Comparison of ENCODE assay signal across 18 cellular contexts in the genomic region with DNA sequence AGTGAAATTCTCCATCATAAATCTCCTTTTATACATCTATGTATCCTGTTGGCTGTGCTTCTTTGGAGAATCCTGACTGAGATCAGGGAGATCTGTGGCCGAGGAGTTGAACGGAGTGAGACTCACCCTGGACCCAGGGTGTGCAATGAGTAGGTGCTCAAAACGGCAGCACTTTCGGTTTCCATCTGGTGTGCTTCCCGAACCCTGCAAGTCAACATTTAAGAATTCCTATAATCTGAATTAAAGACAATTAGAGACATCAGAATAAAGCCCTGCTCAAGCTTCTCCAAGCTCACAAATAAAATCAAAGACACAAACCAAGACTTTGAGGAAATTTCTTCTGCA. TPM values are rescaled to one million over a fixed set of nuclear protein-coding genes. Genes with fewer than 3 reads are reported as not detected.
DNase-seq lines count a peak whose midpoint lies in the region; ATAC-seq, FAIRE-seq and TF ChIP-seq lines count a peak whose summit lies in the region.
"Had no signal": no experiment of that assay in that cellular context is flagged by ENCODE, and none has a peak within 500 bp of the region (broad histone marks: within the 10 kb centered on the region; RNA-seq: fewer than 3 reads in every experiment).

No MANE protein-coding gene starts in this region.

- POLR2A ChIA-PET in Panc1 (lab: Charles Lee): interaction anchor here (1.2 kb wide), 1 partner anchor 11 kb away, joined by 3 read pairs; no protein-coding TSS in a partner anchor

- no TSS peak for BruUV-seq in Panc1 (replicated peaks; lab: Mats Ljungman, UMichigan)

- H3K4me1 ChIP-seq in Panc1 (ENCODE audit: control insufficient read depth, insufficient read depth, low read length) (peaks cover 71% of the 10 kb centered on the region), psoas muscle (peaks cover 10% of the 10 kb centered on the region)

- intact Hi-C loops in Panc1 (cut with micrococcal nuclease; ENCODE audit: unreplicated experiment): no loop called here
- intact Hi-C loops in psoas muscle (cut with DNase I): loop anchor here in 1 of 2 donors (5.0 kb wide), 1 partner anchor 52 kb away; no protein-coding TSS in a partner anchor

- TF ChIP-seq CTCF in Panc1 (IDR thresholded peaks at IDR 0.05) (no peak), fibroblast of the aortic adventitia (IDR thresholded peaks at IDR 0.05; ENCODE audit: insufficient read depth, low read length) (no peak), psoas muscle (IDR thresholded peaks at IDR 0.05) (no peak)

- peak; percentile 24; the same call in 1 of the 2 replicates for ATAC-seq in Panc1
- no peak for ATAC-seq in psoas muscle
- ATAC-seq in HG02885 (IDR thresholded peaks at IDR 0.05; ENCODE audit: poor library complexity, unreplicated experiment): no peak
- ATAC-seq: effector memory CD8-positive, alpha-beta T cell had no signal

- no peaks in the 10 kb centered on the region for H3K9me3 ChIP-seq in Panc1 (ENCODE audit: control insufficient read depth, insufficient read depth, low read depth, low read length)
- no peaks in the 10 kb centered on the region for H3K9me3 ChIP-seq in psoas muscle
- H3K9me3 ChIP-seq: ascending aorta had no signal

- no peaks in the 10 kb centered on the region for H3K36me3 ChIP-seq in Panc1 (ENCODE audit: control insufficient read depth, insufficient read depth, low read length)
- H3K36me3 ChIP-seq in psoas muscle (ENCODE audit: insufficient read depth in 1 of 2, low read depth in 1 of 2): no peaks in the 10 kb centered on the region
- H3K36me3 ChIP-seq: ascending aorta had no signal

- WGBS in psoas muscle, 3 donors: 74 to 81% (median 79%) methylated on average over 5 of the region's 5 CpGs

- no peak for FAIRE-seq in H54 (lab: Jason Lieb, UNC)
- FAIRE-seq: keratinocyte had no signal

- H3K27ac ChIP-seq in Panc1 (ENCODE audit: low read length): peak overlapping the region; percentile 83
- H3K27ac ChIP-seq in psoas muscle: peak overlapping the region; percentile 27
- H3K27ac ChIP-seq: ascending aorta had no signal

- CTCF ChIA-PET in Panc1 (lab: Charles Lee): interaction anchor here (0.7 kb wide), 1 partner anchor 88 kb away, joined by 7 read pairs; no protein-coding TSS in a partner anchor

- TF ChIP-seq POLR2A in H54 (IDR thresholded peaks at IDR 0.05; ENCODE audit: low read depth, low read length): no peak

- peak overlapping the region; percentile 12 to 41 for H3K4me3 ChIP-seq in Panc1 (ENCODE audit: low read depth in 2 of 2, low read length in 2 of 2)
- peak overlapping the region; percentile 15 for H3K4me3 ChIP-seq in fibroblast of the aortic adventitia (ENCODE audit: low read depth, low read length)
- H3K4me3 ChIP-seq in psoas muscle: no peak overlapping the region
- H3K4me3 ChIP-seq: ascending aorta had no signal

- H3K27me3 ChIP-seq in Panc1 (ENCODE audit: control insufficient read depth, insufficient read depth, low read length): no peaks in the 10 kb centered on the region
- no peaks in the 10 kb centered on the region for H3K27me3 ChIP-seq in psoas muscle (ENCODE audit: insufficient read depth in 3 of 3, low read length in 2 of 3)
- H3K27me3 ChIP-seq: ascending aorta had no signal

- in situ Hi-C loops in Panc1 (cut with HindIII; ENCODE audit: low pct_unique_long_range_greater_than_20kb, low sequenced_read_pairs): no loop called here

- DNase-seq in AG08396 (ENCODE audit: low spot score): peak; percentile 40
- no peak for DNase-seq in Panc1 (ENCODE audit: low read depth, low spot score)
- DNase-seq in fibroblast of the aortic adventitia (ENCODE audit: low read depth): peak; percentile 37
- DNase-seq in psoas muscle: no peak
- DNase-seq in activated CD4-positive, alpha-beta T cell treated with anti-CD3 and anti-CD28 coated beads, Interleukin-2, amount 50 U/mL, for 1 hour: no peak
- DNase-seq in H54 (ENCODE audit: insufficient read length, low spot score): no peak
- no peak for DNase-seq in NCI-H146 (lab: John Stamatoyannopoulos, UW)
- DNase-seq: activated CD4-positive, alpha-beta T cell treated with anti-CD3 and anti-CD28 coated beads, Interleukin-2, amount 50 U/mL, for 48 hours; CD8-positive, alpha-beta memory T cell; DMS79 treated with DMSO at 0.1 percent for 48 hours; effector memory CD8-positive, alpha-beta T cell; hippocampal formation; KBM-7; NCI-H1930; stimulated activated CD4-positive, alpha-beta T cell treated with anti-CD3 and anti-CD28 coated beads, Interleukin-4, amount 100 ng/mL, for 4 hours had no signal

RNA-seq across cellular contexts. Expression of gene GNA12, which starts 29.9 kb away (rescaled TPM):
- total RNA-seq in Panc1 (2021; ENCODE audit: unreplicated experiment): 139 TPM
- 170 TPM for polyA plus RNA-seq in Panc1 (2012; ENCODE audit: insufficient read length)
- 16.2 and 19.5 TPM in 2 replicates for total RNA-seq in fibroblast of the aortic adventitia (ENCODE audit: low replicate concordance)
- 10 to 100 TPM; 14.6 to 20.2 (median 15.0) TPM for total RNA-seq in psoas muscle
- 10 to 100 TPM in 2 of 3 donors, 1 to 10 TPM in 1; 7.1 to 19.3 (median 17.6) TPM for polyA plus RNA-seq in psoas muscle

Comparison
In these comparisons a context has a peak if more than half of its experiments do, and no peak if none do; other contexts are left out.
1. DNase-seq: peak in AG08396 (single experiment) and fibroblast of the aortic adventitia (single experiment); none in Panc1 (single experiment), psoas muscle (0 of 2), activated CD4-positive, alpha-beta T cell treated with anti-CD3 and anti-CD28 coated beads, Interleukin-2, amount 50 U/mL, for 1 hour (single experiment), H54 (single experiment) and NCI-H146 (single experiment).